Comparison of ENCODE assay signal across 8 cellular contexts in the genomic region with DNA sequence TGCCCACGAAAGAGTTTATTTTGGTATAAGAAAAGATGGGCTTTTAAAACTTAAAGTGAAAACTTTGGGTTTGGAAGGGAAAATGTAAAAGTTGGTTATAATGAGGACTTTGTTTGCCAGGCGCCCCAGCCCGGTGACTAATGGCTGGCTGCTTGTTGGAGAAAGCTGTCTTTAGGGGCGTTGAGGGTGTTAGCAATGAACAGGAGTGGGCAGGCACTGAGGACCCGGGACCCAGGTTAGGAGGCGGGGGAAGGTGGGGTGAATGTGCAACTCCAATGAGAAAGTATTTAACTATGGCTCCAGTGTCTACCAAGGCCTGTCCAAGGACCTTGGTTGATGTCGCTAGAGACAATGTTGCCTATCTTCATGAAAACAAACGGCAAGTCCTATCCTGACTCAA.
"Had no signal": no experiment of that assay in that cellular context is flagged by ENCODE, and none has a peak within 500 bp of the region (broad histone marks: within the 10 kb centered on the region; RNA-seq: fewer than 3 reads in every experiment).

No MANE protein-coding gene starts in this region.

- H3K4me3 ChIP-seq: GM23248 had no signal

- ATAC-seq: HepG2 had no signal

- H2AFZ ChIP-seq: GM23248 had no signal

- H3K27ac ChIP-seq: GM23248, HL-60 had no signal

- H3K27ac Mint-ChIP-seq: HFFc6, IgD-negative memory B cell had no signal

- DNase-seq: GM23248, H9, HCEC 1CT, HFFc6, KBM-7 had no signal

- H3K27me3 Mint-ChIP-seq: IgD-negative memory B cell had no signal

- H3K9me3 Mint-ChIP-seq: H9 had no signal

- H3K4me3 Mint-ChIP-seq: H9, HFFc6, IgD-negative memory B cell had no signal
